1 cellular context compared by ENCODE assay signal in the genomic region with DNA sequence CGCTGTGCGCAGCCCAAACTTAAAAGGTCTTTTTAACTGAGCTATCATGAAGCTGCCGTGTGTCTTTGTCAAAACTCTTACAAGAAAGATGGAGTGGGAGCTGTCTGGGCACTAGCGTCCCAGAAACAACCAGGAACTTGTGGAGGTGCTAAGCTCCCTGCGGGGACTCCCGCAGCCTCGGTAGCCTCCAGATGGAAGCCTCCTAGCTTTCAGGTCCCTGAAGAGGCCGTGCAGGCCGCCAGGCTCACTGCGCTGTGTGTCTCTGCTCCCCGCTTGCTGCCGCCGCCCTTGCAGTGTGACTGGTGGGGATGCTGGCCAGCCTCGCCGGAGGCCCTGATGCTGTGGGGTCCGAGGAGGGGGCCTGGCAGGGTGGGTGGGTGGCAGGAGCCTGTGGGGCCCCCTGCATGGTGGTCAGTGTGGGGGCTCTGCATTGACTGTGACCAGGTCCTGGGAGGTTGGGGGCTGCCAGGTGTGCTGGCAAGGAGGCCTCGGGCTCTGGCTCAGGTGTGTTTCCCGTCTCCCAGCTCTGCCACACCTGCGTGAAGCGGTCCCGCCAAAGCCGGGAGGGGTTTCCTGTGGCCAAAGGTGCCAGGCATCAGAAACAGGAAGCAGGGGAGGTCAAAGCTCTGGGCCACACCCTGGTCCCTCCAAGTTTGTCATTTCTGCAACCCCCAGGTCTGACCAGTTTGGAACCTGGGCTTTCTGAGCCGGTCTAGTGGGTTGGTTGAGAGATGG.
TF ChIP-seq lines count a peak whose summit lies in the region.

No MANE protein-coding gene starts in this region.

TF ChIP-seq in SK-N-SH, 30 proteins besides CTCF, POLR2A, EP300 and RAD21 (continued from another document):
- TF ChIP-seq MXI1 (IDR thresholded peaks at IDR 0.05; ENCODE audit: low read depth, low read length): no peak
